25 cellular contexts compared by ENCODE assay signal in genomic region chr6:163165922-163166321, GRCh38.
DNase-seq lines count a peak whose midpoint lies in the region; ATAC-seq, FAIRE-seq and TF ChIP-seq lines count a peak whose summit lies in the region.
"Had no signal": no experiment of that assay in that cellular context is flagged by ENCODE, and none has a peak within 500 bp of the region (broad histone marks: within the 10 kb centered on the region; RNA-seq: fewer than 3 reads in every experiment).

No MANE protein-coding gene starts in this region.

- 0 out of 2 replicates have a peak overlapping the region, but pooled peaks have one; percentile 59 for H2AFZ ChIP-seq in GM23338

- H3K9me3 Mint-ChIP-seq in GM23338 (peaks cover 16% of the 10 kb centered on the region), Calu3 (ENCODE audit: low read depth, unreplicated experiment) (no peaks in the 10 kb centered on the region)
- H3K9me3 Mint-ChIP-seq: activated CD4-positive, alpha-beta T cell treated with anti-CD3 and anti-CD28 coated beads, Interleukin-2, amount 10 ng/mL, durations not matched to agents 24 days and 14 days; activated naive CD8-positive, alpha-beta T cell treated with anti-CD3 and anti-CD28 coated beads, Interleukin-2, amount 10 ng/mL, durations not matched to agents 7 days and 5 days; stimulated activated naive CD8-positive, alpha-beta T cell treated with anti-CD3 and anti-CD28 coated beads, Interleukin-15, amount 100 ng/mL, for 72 hours; type B pancreatic cell had no signal

- TF ChIP-seq CTCF in GM23338 (conservative IDR thresholded peaks at IDR 0.05; ENCODE audit: low read depth in 2 of 2), result no peak
- no peak for TF ChIP-seq CTCF in Calu3 (IDR thresholded peaks at IDR 0.05; ENCODE audit: unreplicated experiment)

- CTCF ChIA-PET in Calu3 (lab: Charles Lee), result no interaction called here

- no peaks in the 10 kb centered on the region for H3F3A ChIP-seq in GM23338 (replicated peaks; ENCODE audit: low read depth)

- H3K36me3 ChIP-seq in GM23338 (ENCODE audit: insufficient read depth), result no peaks in the 10 kb centered on the region
- H3K36me3 ChIP-seq: BLaER1, breast epithelium, lower lobe of right lung had no signal

- peaks cover 6% of the 10 kb centered on the region; the same call in 1 of the 2 replicates for H3K9me2 ChIP-seq in GM23338 (ENCODE audit: insufficient read depth)

- H3K27me3 Mint-ChIP-seq in GM23338 (ENCODE audit: insufficient read depth, low read depth, poor library complexity), result peaks cover 4% of the 10 kb centered on the region
- no peaks in the 10 kb centered on the region for H3K27me3 Mint-ChIP-seq in Calu3 (ENCODE audit: unreplicated experiment)
- H3K27me3 Mint-ChIP-seq: activated CD4-positive, alpha-beta T cell treated with anti-CD3 and anti-CD28 coated beads, Interleukin-2, amount 10 ng/mL, durations not matched to agents 24 days and 14 days; activated CD8-positive, alpha-beta memory T cell treated with anti-CD3 and anti-CD28 coated beads, Interleukin-2, amount 10 ng/mL, durations not matched to agents 7 days and 5 days; activated naive CD8-positive, alpha-beta T cell treated with anti-CD3 and anti-CD28 coated beads, Interleukin-2, amount 10 ng/mL, durations not matched to agents 7 days and 5 days; type B pancreatic cell had no signal

- no peaks in the 10 kb centered on the region; the same call in 2 of the 3 replicates for H3K4me1 Mint-ChIP-seq in GM23338
- H3K4me1 Mint-ChIP-seq in Calu3 (ENCODE audit: low read depth, unreplicated experiment), result no peaks in the 10 kb centered on the region
- H3K4me1 Mint-ChIP-seq: activated CD8-positive, alpha-beta memory T cell treated with anti-CD3 and anti-CD28 coated beads, Interleukin-2, amount 10 ng/mL, durations not matched to agents 7 days and 5 days; activated naive CD8-positive, alpha-beta T cell treated with anti-CD3 and anti-CD28 coated beads, Interleukin-2, amount 10 ng/mL, durations not matched to agents 7 days and 5 days; stimulated activated naive CD8-positive, alpha-beta T cell treated with anti-CD3 and anti-CD28 coated beads, Interleukin-15, amount 100 ng/mL, for 72 hours had no signal

- H3K27ac Mint-ChIP-seq in GM23338 (no peak overlapping the region), Calu3 (ENCODE audit: unreplicated experiment) (no peak overlapping the region)
- H3K27ac Mint-ChIP-seq: activated CD4-positive, alpha-beta T cell treated with anti-CD3 and anti-CD28 coated beads, Interleukin-2, amount 10 ng/mL, durations not matched to agents 24 days and 14 days; activated CD8-positive, alpha-beta memory T cell treated with anti-CD3 and anti-CD28 coated beads, Interleukin-2, amount 10 ng/mL, durations not matched to agents 7 days and 5 days; activated naive CD8-positive, alpha-beta T cell treated with anti-CD3 and anti-CD28 coated beads, Interleukin-2, amount 10 ng/mL, durations not matched to agents 7 days and 5 days; T-helper 17 cell; type B pancreatic cell had no signal

- no peak overlapping the region for H3K27ac ChIP-seq in GM23338 (ENCODE audit: low read depth)
- H3K27ac ChIP-seq: BLaER1, breast epithelium, lower lobe of right lung had no signal

- no TSS peak for BruUV-seq in Calu3 (replicated peaks; lab: Mats Ljungman, UMichigan)

- no peak overlapping the region for H3K4me2 ChIP-seq in GM23338
- H3K4me2 ChIP-seq: BLaER1 had no signal

- no peak overlapping the region for H3K4me3 ChIP-seq in GM23338
- H3K4me3 ChIP-seq: BLaER1, breast epithelium, lower lobe of right lung had no signal

- no peaks in the 10 kb centered on the region for H3K79me2 ChIP-seq in GM23338 (replicated peaks; ENCODE audit: insufficient read depth)

- FAIRE-seq in frontal cortex (lab: Jason Lieb, UNC), result peak; percentile 54

- H3K4me3 Mint-ChIP-seq in GM23338 (no peak overlapping the region), Calu3 (ENCODE audit: low read depth, unreplicated experiment) (no peak overlapping the region)
- H3K4me3 Mint-ChIP-seq: activated CD4-positive, alpha-beta T cell treated with anti-CD3 and anti-CD28 coated beads, Interleukin-2, amount 10 ng/mL, durations not matched to agents 24 days and 14 days; activated CD8-positive, alpha-beta memory T cell treated with anti-CD3 and anti-CD28 coated beads, Interleukin-2, amount 10 ng/mL, durations not matched to agents 7 days and 5 days; activated naive CD8-positive, alpha-beta T cell treated with anti-CD3 and anti-CD28 coated beads, Interleukin-2, amount 10 ng/mL, durations not matched to agents 7 days and 5 days; stimulated activated naive CD8-positive, alpha-beta T cell treated with anti-CD3 and anti-CD28 coated beads, Interleukin-15, amount 100 ng/mL, for 72 hours; T-helper 17 cell; type B pancreatic cell had no signal

- H3K4me1 ChIP-seq in GM23338 (ENCODE audit: insufficient read depth), result no peaks in the 10 kb centered on the region
- H3K4me1 ChIP-seq: BLaER1, breast epithelium, lower lobe of right lung had no signal

- no peak for ATAC-seq in GM23338
- ATAC-seq in HG02759 (IDR thresholded peaks at IDR 0.05; ENCODE audit: unreplicated experiment), result no peak
- ATAC-seq: activated CD8-positive, alpha-beta memory T cell treated with anti-CD3 and anti-CD28 coated beads, Interleukin-2, amount 10 ng/mL, durations not matched to agents 7 days and 5 days; Panc1; T-helper 17 cell had no signal

- H4K20me1 ChIP-seq in GM23338 (replicated peaks; ENCODE audit: insufficient read depth), result no peaks in the 10 kb centered on the region
- H4K20me1 ChIP-seq: BLaER1 had no signal

- peaks cover 17% of the 10 kb centered on the region for H3K36me3 Mint-ChIP-seq in GM23338 (ENCODE audit: low read depth)
- H3K36me3 Mint-ChIP-seq in Calu3 (ENCODE audit: insufficient read depth, unreplicated experiment), result no peaks in the 10 kb centered on the region
- H3K36me3 Mint-ChIP-seq: activated CD8-positive, alpha-beta memory T cell treated with anti-CD3 and anti-CD28 coated beads, Interleukin-2, amount 10 ng/mL, durations not matched to agents 7 days and 5 days; activated naive CD8-positive, alpha-beta T cell treated with anti-CD3 and anti-CD28 coated beads, Interleukin-2, amount 10 ng/mL, durations not matched to agents 7 days and 5 days; type B pancreatic cell had no signal

- H3K27me3 ChIP-seq in GM23338 (ENCODE audit: insufficient read depth), result no peaks in the 10 kb centered on the region
- H3K27me3 ChIP-seq: BLaER1, breast epithelium had no signal

- intact Hi-C loops in Calu3 (cut with micrococcal nuclease; ENCODE audit: unreplicated experiment), result loop anchor here (10.0 kb wide), 1 partner anchor 311 kb away; no protein-coding TSS in a partner anchor

- DNase-seq in GM23338 (ENCODE audit: low spot score) (no peak), amygdala (lab: John Stamatoyannopoulos, UW) (peak in 49 of 56 donors; percentile 20 to 92 (median 74)), frontal cortex (ENCODE audit: low spot score in 2 of 2) (peak in 1 of 2 donors; percentile 45), pons (ENCODE audit: low spot score) (peak; percentile 95), Calu3 (no peak), D341Med (ENCODE audit: low spot score) (no peak), AG20443 (ENCODE audit: low spot score) (no peak)
- DNase-seq: activated CD4-positive, alpha-beta T cell treated with anti-CD3 and anti-CD28 coated beads, Interleukin-2, amount 10 ng/mL, durations not matched to agents 24 days and 14 days; activated CD8-positive, alpha-beta memory T cell treated with anti-CD3 and anti-CD28 coated beads, Interleukin-2, amount 10 ng/mL, durations not matched to agents 7 days and 5 days; activated naive CD8-positive, alpha-beta T cell treated with anti-CD3 and anti-CD28 coated beads, Interleukin-2, amount 10 ng/mL, durations not matched to agents 7 days and 5 days; cortex of kidney; GOT3; islet precursor cell; Karpas-422; lower lobe of right lung; NCI-H2081; NK-92 treated with Interleukin-12 subunit alpha and Interleukin-12 subunit beta, amount 100 ng/mL, for 24 hours; stimulated activated CD4-positive, alpha-beta T cell treated with anti-CD3 and anti-CD28 coated beads, Interleukin-4, amount 100 ng/mL, for 24 hours; stimulated activated naive CD8-positive, alpha-beta T cell treated with anti-CD3 and anti-CD28 coated beads, Interleukin-15, amount 100 ng/mL, for 72 hours; T-helper 17 cell had no signal

TF ChIP-seq in GM23338, 12 proteins besides CTCF, POLR2A, EP300 and RAD21 (continues in another document):
- TF ChIP-seq NANOG (IDR thresholded peaks at IDR 0.05; ENCODE audit: borderline replicate concordance) (no peak), ZNF331 (CRISPR knock-in tag; IDR thresholded peaks at IDR 0.05; ENCODE audit: low read depth) (no peak), EZH2phosphoT487 (IDR thresholded peaks at IDR 0.05; ENCODE audit: unreplicated experiment) (no peak), REST (IDR thresholded peaks at IDR 0.05; ENCODE audit: unreplicated experiment) (no peak), EZH2 (IDR thresholded peaks at IDR 0.05; ENCODE audit: low read depth, unreplicated experiment) (no peak), ZNF114 (CRISPR knock-in tag; IDR thresholded peaks at IDR 0.05) (no peak)

Comparison
In these comparisons a context has a peak if more than half of its experiments do, and no peak if none do; other contexts are left out.
1. DNase-seq: peak in amygdala (49 of 56) and pons (single experiment); none in GM23338 (single experiment), Calu3 (single experiment), D341Med (single experiment) and AG20443 (single experiment).